In genomic region chr12:73947627-73948026, GRCh38 we compare ENCODE assay signal across 6 cellular contexts.
"Had no signal": no experiment of that assay in that cellular context is flagged by ENCODE, and none has a peak within 500 bp of the region (broad histone marks: within the 10 kb centered on the region; RNA-seq: fewer than 3 reads in every experiment).

No MANE protein-coding gene starts in this region.

- ATAC-seq: HCT116 had no signal

- H3K27me3 Mint-ChIP-seq: IgD-negative memory B cell had no signal

- H3K9me3 ChIP-seq: HAP-1 had no signal

- H3K36me3 ChIP-seq: HAP-1 had no signal

- DNase-seq: GOT3, H7, KBM-7 had no signal

- H3K4me3 ChIP-seq: HAP-1 had no signal

- H3K4me1 ChIP-seq: HAP-1 had no signal

- H3K27ac Mint-ChIP-seq: IgD-negative memory B cell had no signal
